8 cellular contexts compared by ENCODE assay signal in the genomic region with DNA sequence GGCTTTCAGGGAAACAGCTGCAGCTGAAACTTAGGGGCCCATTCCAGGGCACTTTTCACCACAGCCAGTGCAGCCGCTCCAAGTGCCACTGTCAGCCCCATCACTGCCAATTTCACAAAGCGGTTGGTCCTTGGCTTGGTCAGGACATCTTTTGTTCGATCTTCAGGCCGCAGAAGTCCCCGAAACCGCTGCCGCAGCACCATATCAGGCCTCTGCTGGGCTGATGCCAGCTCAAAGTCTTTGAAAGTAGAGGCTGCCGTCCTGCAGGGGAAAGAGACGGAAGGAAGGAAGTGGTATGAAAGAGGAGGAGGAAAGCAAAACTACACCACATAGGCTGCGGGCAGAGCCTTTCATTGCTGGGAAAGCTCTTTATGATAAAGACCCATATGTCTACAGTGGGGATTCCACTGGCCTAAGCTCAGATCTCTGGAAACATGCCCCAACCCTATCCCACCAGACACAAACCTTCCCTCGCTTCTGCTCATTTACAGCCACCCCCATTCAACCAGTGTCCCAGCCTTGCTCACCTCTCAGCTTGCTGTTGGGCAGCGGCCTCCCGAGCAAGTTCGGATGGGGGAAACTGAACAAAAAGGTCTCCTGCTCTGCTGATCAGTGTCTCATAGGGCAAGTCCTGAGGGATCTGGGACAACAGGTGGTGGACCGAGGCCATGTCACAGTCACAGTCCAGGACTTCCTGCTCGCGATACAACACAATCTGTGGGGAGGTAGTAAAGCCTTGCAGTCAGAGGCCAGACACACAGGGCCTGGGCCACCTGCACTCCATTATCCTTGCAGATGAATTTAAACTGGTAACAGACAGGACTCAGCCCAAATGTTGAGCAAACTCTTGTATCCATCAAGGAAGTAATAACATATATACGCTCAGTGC. TPM values are rescaled to one million over a fixed set of nuclear protein-coding genes. Genes with fewer than 3 reads are reported as not detected.
DNase-seq lines count a peak whose midpoint lies in the region; ATAC-seq and TF ChIP-seq lines count a peak whose summit lies in the region.
"Had no signal": no experiment of that assay in that cellular context is flagged by ENCODE, and none has a peak within 500 bp of the region (broad histone marks: within the 10 kb centered on the region; RNA-seq: fewer than 3 reads in every experiment).

No MANE protein-coding gene starts in this region.

- H3K9ac ChIP-seq in OCI-LY1 (ENCODE audit: low read length): peak overlapping the region; percentile 9; the same call in 1 of the 2 replicates

- H3K4me2 ChIP-seq in OCI-LY1 (ENCODE audit: low read length): peak overlapping the region; percentile 55

- H3K9me3 ChIP-seq in OCI-LY1 (ENCODE audit: low read length) (no peaks in the 10 kb centered on the region), testis (no peaks in the 10 kb centered on the region)
- H3K9me3 ChIP-seq: heart left ventricle had no signal

- H3F3A ChIP-seq in OCI-LY1 (ENCODE audit: insufficient read depth, low read length): no peaks in the 10 kb centered on the region

- H3K27me3 Mint-ChIP-seq in memory B cell: no peaks in the 10 kb centered on the region

- H3K27ac ChIP-seq in OCI-LY1 (ENCODE audit: low read depth, low read length, poor library complexity, severe bottlenecking) (peak overlapping the region; percentile 45), testis (no peak overlapping the region)

- intact Hi-C loops in testis (cut with DNase I; ENCODE audit: low total_unique reads): no loop called here

- ATAC-seq in memory B cell (ENCODE audit: low read depth) (peak; percentile 84), GM21515 (IDR thresholded peaks at IDR 0.05; ENCODE audit: unreplicated experiment) (no peak)

- H3K27me3 ChIP-seq in OCI-LY1 (ENCODE audit: insufficient read depth, low read length): no peaks in the 10 kb centered on the region
- no peaks in the 10 kb centered on the region for H3K27me3 ChIP-seq in testis
- H3K27me3 ChIP-seq: heart left ventricle had no signal

- peak overlapping the region; percentile 74 for H3K4me3 Mint-ChIP-seq in memory B cell

- H3K36me3 ChIP-seq in OCI-LY1 (ENCODE audit: insufficient read depth, low read length) (peaks cover 67% of the 10 kb centered on the region), testis (ENCODE audit: low read depth, missing control alignments) (no peaks in the 10 kb centered on the region)

- DNase-seq in activated T-cell treated with anti-CD3 and anti-CD28 coated beads for 4 hours (peak; percentile 41), memory B cell (ENCODE audit: low spot score in 2 of 2) (no peak), testis (peak; percentile 48), occipital lobe (lab: John Stamatoyannopoulos, UW) (no peak), HPDE6-E6E7 (ENCODE audit: extremely low spot score) (no peak)

- TF ChIP-seq POLR2A in testis (IDR thresholded peaks at IDR 0.05): no peak

- H3K79me2 ChIP-seq in OCI-LY1 (ENCODE audit: insufficient read depth, low read length): no peaks in the 10 kb centered on the region

- TF ChIP-seq CTCF in OCI-LY1 (IDR thresholded peaks at IDR 0.05; ENCODE audit: low read length) (no peak), testis (IDR thresholded peaks at IDR 0.05) (no peak)

- H3K9me3 Mint-ChIP-seq in memory B cell: no peaks in the 10 kb centered on the region

- no peaks in the 10 kb centered on the region for H3K9me2 ChIP-seq in OCI-LY1 (ENCODE audit: low read depth, low read length)

- H3K36me3 Mint-ChIP-seq in memory B cell: peaks cover 27% of the 10 kb centered on the region

- peaks cover 26% of the 10 kb centered on the region for H3K4me1 Mint-ChIP-seq in memory B cell

- no peak overlapping the region for H3K4me3 ChIP-seq in OCI-LY1 (ENCODE audit: low read depth, low read length, poor library complexity, severe bottlenecking)
- H3K4me3 ChIP-seq in testis: no peak overlapping the region

- H3K27ac Mint-ChIP-seq in memory B cell: peak overlapping the region; percentile 60

- 67 to 79% methylated on average over 18 of the region's 18 CpGs for WGBS in testis, 2 donors

- H4K20me1 ChIP-seq in OCI-LY1 (ENCODE audit: insufficient read depth, low read length): no peaks in the 10 kb centered on the region

- H3K4me1 ChIP-seq in OCI-LY1 (ENCODE audit: insufficient read depth, low read length, severe bottlenecking): peaks cover 22% of the 10 kb centered on the region
- peaks cover 3% of the 10 kb centered on the region for H3K4me1 ChIP-seq in testis

- no peak overlapping the region for H2AFZ ChIP-seq in OCI-LY1 (ENCODE audit: low read length)

RNA-seq across cellular contexts. Expression of a gene that starts 23.5 kb away (rescaled TPM):
- total RNA-seq in testis (10 to 100 TPM; 45.7 to 52.6 TPM), occipital lobe (15.4 TPM)
- polyA plus RNA-seq in testis (ENCODE audit: insufficient read depth, low read depth, low replicate concordance): 43.5 TPM

RNA-seq across cellular contexts. Expression of a gene that starts 30.7 kb away (rescaled TPM):
- total RNA-seq in testis (10 to 100 TPM; 87.2 to 93.7 TPM), occipital lobe (15.1 TPM)
- polyA plus RNA-seq in testis (ENCODE audit: insufficient read depth, low read depth, low replicate concordance): 77.8 TPM

RNA-seq across cellular contexts. Expression of a gene that starts 58.3 kb away (rescaled TPM):
- total RNA-seq in testis: 1 to 10 TPM; 2.9 to 3.6 TPM
- 2.8 TPM for polyA plus RNA-seq in testis (ENCODE audit: insufficient read depth, low read depth, low replicate concordance)
- total RNA-seq in occipital lobe: 12.5 TPM

Comparison
In these comparisons a context has a peak if more than half of its experiments do, and no peak if none do; other contexts are left out.
1. DNase-seq: peak in activated T-cell treated with anti-CD3 and anti-CD28 coated beads for 4 hours (single experiment) and testis (single experiment); none in memory B cell (0 of 2), occipital lobe (single experiment) and HPDE6-E6E7 (single experiment).